Comparison of ENCODE assay signal across 27 cellular contexts in genomic region chr21:30153697-30154340, GRCh38. TPM values are rescaled to one million over a fixed set of nuclear protein-coding genes. Genes with fewer than 3 reads are reported as not detected.
DNase-seq lines count a peak whose midpoint lies in the region; ATAC-seq, FAIRE-seq and TF ChIP-seq lines count a peak whose summit lies in the region.
"Had no signal": no experiment of that assay in that cellular context is flagged by ENCODE, and none has a peak within 500 bp of the region (broad histone marks: within the 10 kb centered on the region; RNA-seq: fewer than 3 reads in every experiment).

No MANE protein-coding gene starts in this region.

- H3K4me3 ChIP-seq in bronchial epithelial cell (ENCODE audit: low read depth, low read length) (no peak overlapping the region), thyroid gland (replicated peaks in 1 of 3) (no peak overlapping the region)
- H3K4me3 ChIP-seq: A549; BLaER1 treated with 17β-estradiol and CSF1 and Interleukin-3, amounts not matched to agents 10 nM and 100 nM; GM23338 had no signal

- H3K36me3 ChIP-seq in bronchial epithelial cell (ENCODE audit: control insufficient read depth, insufficient read depth, low read length) (no peaks in the 10 kb centered on the region), thyroid gland (no peaks in the 10 kb centered on the region)
- H3K36me3 ChIP-seq: BE2C; BLaER1 treated with 17β-estradiol and CSF1 and Interleukin-3, amounts not matched to agents 10 nM and 100 nM had no signal

- H3K27ac ChIP-seq in RWPE1 (no peak overlapping the region), thyroid gland (no peak overlapping the region)
- H3K27ac ChIP-seq: A549; BLaER1 treated with 17β-estradiol and CSF1 and Interleukin-3, amounts not matched to agents 10 nM and 100 nM had no signal

- no peaks in the 10 kb centered on the region for H3K9me3 ChIP-seq in thyroid gland
- H3K9me3 ChIP-seq: A549; BE2C; BLaER1 treated with 17β-estradiol and CSF1 and Interleukin-3, amounts not matched to agents 10 nM and 100 nM had no signal

- peak; percentile 30 for DNase-seq in RWPE1 (ENCODE audit: low spot score)
- DNase-seq in bronchial epithelial cell (ENCODE audit: low read depth) = peak; percentile 78
- no peak for DNase-seq in middle frontal gyrus (ENCODE audit: extremely low spot score, low spot score)
- no peak for DNase-seq in thyroid gland
- no peak for DNase-seq in SHP77 (lab: John Stamatoyannopoulos, UW)
- DNase-seq: 8988T; ACHN; AML-193; BE2C; CD4-positive, alpha-beta T cell; CD8-positive, alpha-beta memory T cell; DMS 273 treated with DMSO at 0.1 percent for 48 hours; DMS53; DMS79 treated with DMSO at 0.1 percent for 48 hours; GF-D8; H9 had no signal

- CTCF ChIA-PET in RWPE1 (lab: Yijun Ruan, JAX) = interaction anchor here (0.7 kb wide), 1 partner anchor 92 kb away, joined by 3 read pairs; no protein-coding TSS in a partner anchor

- TF ChIP-seq CTCF in RWPE1 (conservative IDR thresholded peaks at IDR 0.05; ENCODE audit: low read depth) (no peak), bronchial epithelial cell (IDR thresholded peaks at IDR 0.05; ENCODE audit: insufficient read depth, low read length, severe bottlenecking) (no peak), thyroid gland (IDR thresholded peaks at IDR 0.05) (no peak)

- intact Hi-C loops in thyroid gland (cut with DNase I) = no loop called here

- ATAC-seq in esophagus mucosa = peak; percentile 28
- ATAC-seq: A549, GM23338, HCT116 had no signal

- 27 to 31% methylated on average over 1 of the region's 1 CpG for WGBS in thyroid gland, 2 donors

- FAIRE-seq in bronchial epithelial cell (lab: Jason Lieb, UNC) = no peak
- FAIRE-seq: A549, D721Med, GM12891, GM18507 had no signal

- no peaks in the 10 kb centered on the region for H3K4me1 ChIP-seq in thyroid gland
- H3K4me1 ChIP-seq: A549; BE2C; BLaER1 treated with 17β-estradiol and CSF1 and Interleukin-3, amounts not matched to agents 10 nM and 100 nM had no signal

- H3K27me3 ChIP-seq in bronchial epithelial cell (ENCODE audit: control insufficient read depth, insufficient read depth, low read length) (no peaks in the 10 kb centered on the region), thyroid gland (no peaks in the 10 kb centered on the region)
- H3K27me3 ChIP-seq: BE2C; BLaER1 treated with 17β-estradiol and CSF1 and Interleukin-3, amounts not matched to agents 10 nM and 100 nM had no signal

- POLR2A ChIA-PET in RWPE1 (lab: Yijun Ruan, JAX; ENCODE audit: low non-redundant PET) = no interaction called here

- TF ChIP-seq POLR2A in thyroid gland (IDR thresholded peaks at IDR 0.05) = no peak

RNA-seq across cellular contexts. Expression of gene CLDN17, which starts 12.8 kb away (rescaled TPM):
- total RNA-seq in bronchial epithelial cell (2.3 TPM in 1 of 2 replicates, not detected in the other), esophagus mucosa (1.8 TPM), thyroid gland (not detected)
- total RNA-seq: CD4-positive, alpha-beta T cell; CD8-positive, alpha-beta memory T cell; Daoy; G401; GM23338; H4; H9 had no signal

Comparison
In these comparisons a context has a peak if more than half of its experiments do, and no peak if none do; other contexts are left out.
1. DNase-seq: peak in RWPE1 (single experiment) and bronchial epithelial cell (single experiment); none in middle frontal gyrus (single experiment), thyroid gland (0 of 2) and SHP77 (0 of 2).